In the genomic region with DNA sequence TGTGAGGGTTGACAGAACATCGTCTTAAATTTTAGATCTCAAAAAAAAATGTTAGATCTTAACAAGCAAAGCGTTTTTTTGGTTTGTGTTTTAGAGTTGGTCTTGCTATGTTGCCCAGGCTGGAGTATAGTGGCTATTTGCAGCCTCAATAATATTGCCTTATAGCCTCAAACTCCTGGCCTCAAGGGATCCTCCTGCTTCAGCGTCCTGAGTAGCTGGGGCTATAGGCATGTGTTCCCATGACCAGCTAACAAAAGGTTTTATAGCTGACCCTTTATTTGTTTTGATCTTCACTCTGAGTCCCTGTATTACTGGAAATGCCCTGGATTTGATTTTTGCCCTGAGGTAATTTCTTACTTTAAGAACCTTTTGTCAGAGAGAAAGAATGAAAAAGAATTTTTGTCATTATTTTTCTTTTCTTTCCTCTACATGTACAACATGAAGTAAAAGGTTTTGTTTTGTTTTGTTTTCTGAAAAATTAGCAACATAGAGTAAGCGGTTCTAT, we compare ENCODE assay signal across 1 cellular context.
TF ChIP-seq lines count a peak whose summit lies in the region.

No MANE protein-coding gene starts in this region.

TF ChIP-seq in endothelial cell of umbilical vein, 7 proteins besides CTCF, POLR2A, EP300 and RAD21:
- TF ChIP-seq, protein P1, sequence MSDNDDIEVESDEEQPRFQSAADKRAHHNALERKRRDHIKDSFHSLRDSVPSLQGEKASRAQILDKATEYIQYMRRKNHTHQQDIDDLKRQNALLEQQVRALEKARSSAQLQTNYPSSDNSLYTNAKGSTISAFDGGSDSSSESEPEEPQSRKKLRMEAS (IDR thresholded peaks at IDR 0.05; ENCODE audit: insufficient read depth, insufficient read length): no peak
- TF ChIP-seq POLR2AphosphoS5 (IDR thresholded peaks at IDR 0.05; ENCODE audit: insufficient read depth, low read depth, low read length) (no peak), EZH2 (IDR thresholded peaks at IDR 0.05; ENCODE audit: borderline replicate concordance, low read depth, low read length, severe bottlenecking) (no peak), FOS (IDR thresholded peaks at IDR 0.05; ENCODE audit: borderline replicate concordance, insufficient read depth, low read length) (no peak), JUN (IDR thresholded peaks at IDR 0.05; ENCODE audit: borderline replicate concordance, insufficient read depth, insufficient read length, low read depth) (no peak), MYC (IDR thresholded peaks at IDR 0.05; ENCODE audit: low read depth, low read length) (no peak), GATA2 (IDR thresholded peaks at IDR 0.05; ENCODE audit: insufficient read depth, insufficient read length, low read depth, low read length) (no peak)
